ENCODE assay signal across 1 cellular context in genomic region chr20:22447448-22447778, GRCh38.
TF ChIP-seq lines count a peak whose summit lies in the region.

No MANE protein-coding gene starts in this region.

TF ChIP-seq in K562, 482 proteins besides CTCF, POLR2A, EP300 and RAD21 (continued from another document):
- TF ChIP-seq ZNF277 (CRISPR knock-in tag; IDR thresholded peaks at IDR 0.05; ENCODE audit: borderline replicate concordance), result no peak
- TF ChIP-seq TAF7 (tag; IDR thresholded peaks at IDR 0.05), result no peak
- no peak for TF ChIP-seq TRIM24 (IDR thresholded peaks at IDR 0.05)
- TF ChIP-seq FOSL1 (tag; conservative IDR thresholded peaks at IDR 0.05), result no peak
- TF ChIP-seq PRPF4 (IDR thresholded peaks at IDR 0.05; ENCODE audit: insufficient read depth, low read depth, low read length, poor library complexity, severe bottlenecking), result no peak
- no peak for TF ChIP-seq DMBX1 (CRISPR knock-in tag; IDR thresholded peaks at IDR 0.05; ENCODE audit: borderline replicate concordance)
- TF ChIP-seq COPS2 (conservative IDR thresholded peaks at IDR 0.05), result no peak
- TF ChIP-seq ZNF655 (CRISPR knock-in tag; IDR thresholded peaks at IDR 0.05), result no peak
- no peak for TF ChIP-seq RBBP5 (IDR thresholded peaks at IDR 0.05; ENCODE audit: borderline replicate concordance, insufficient read depth, low read length, poor library complexity, severe bottlenecking)
